ENCODE assay signal across 1 cellular context in genomic region chr16:82832861-82833260, GRCh38.
TF ChIP-seq lines count a peak whose summit lies in the region.

No MANE protein-coding gene starts in this region.

TF ChIP-seq in GM23338, 12 proteins besides CTCF, POLR2A, EP300 and RAD21:
- no peak for TF ChIP-seq ZNF462 (CRISPR knock-in tag; IDR thresholded peaks at IDR 0.05)
- no peak for TF ChIP-seq REST (IDR thresholded peaks at IDR 0.05; ENCODE audit: unreplicated experiment)
- no peak for TF ChIP-seq EZH2 (IDR thresholded peaks at IDR 0.05; ENCODE audit: low read depth, unreplicated experiment)
- TF ChIP-seq ZNF331 (CRISPR knock-in tag; IDR thresholded peaks at IDR 0.05; ENCODE audit: low read depth), result no peak
- TF ChIP-seq POLR2AphosphoS5 (IDR thresholded peaks at IDR 0.05; ENCODE audit: low read depth), result no peak
- no peak for TF ChIP-seq CREB1 (CRISPR knock-in tag; IDR thresholded peaks at IDR 0.05; ENCODE audit: low read depth)
- TF ChIP-seq NANOG (IDR thresholded peaks at IDR 0.05; ENCODE audit: borderline replicate concordance), result no peak
- no peak for TF ChIP-seq ETS1 (IDR thresholded peaks at IDR 0.05)
- TF ChIP-seq EZH2phosphoT487 (IDR thresholded peaks at IDR 0.05; ENCODE audit: unreplicated experiment), result no peak
- TF ChIP-seq STAT1 (IDR thresholded peaks at IDR 0.05; ENCODE audit: unreplicated experiment), result no peak
- no peak for TF ChIP-seq JUNB (IDR thresholded peaks at IDR 0.05; ENCODE audit: unreplicated experiment)
- no peak for TF ChIP-seq ZNF114 (CRISPR knock-in tag; IDR thresholded peaks at IDR 0.05)
TF ChIP-seq in GM23338: peak in this region for 0.
